In the genomic region with DNA sequence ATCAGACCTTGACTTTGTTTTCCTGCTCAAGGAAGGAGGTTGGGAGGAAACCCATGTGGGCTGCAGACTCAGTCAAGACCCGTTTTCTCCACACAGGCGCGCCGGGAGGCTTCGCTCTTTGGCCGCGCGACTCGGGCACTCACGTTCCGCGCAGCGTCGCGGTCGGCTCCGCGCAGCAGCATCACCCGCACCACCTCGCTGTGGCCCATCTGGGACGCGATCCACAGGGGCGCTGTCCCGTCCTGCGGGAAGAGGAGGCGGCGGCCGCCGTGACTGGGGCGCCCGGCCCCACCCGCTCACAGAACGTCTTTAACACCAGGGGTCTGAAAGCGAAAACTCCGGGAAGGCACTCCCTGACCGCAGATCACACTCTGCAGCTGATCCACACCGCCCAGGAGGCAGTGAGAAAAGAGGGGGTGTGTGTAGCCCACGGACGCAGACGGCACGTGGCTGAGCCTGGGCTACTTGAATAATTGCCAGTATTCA, we compare ENCODE assay signal across 8 cellular contexts. TPM values are rescaled to one million over a fixed set of nuclear protein-coding genes. Genes with fewer than 3 reads are reported as not detected.
DNase-seq lines count a peak whose midpoint lies in the region; ATAC-seq, FAIRE-seq and TF ChIP-seq lines count a peak whose summit lies in the region.

No MANE protein-coding gene starts in this region.

- peak; percentile 23 for DNase-seq in AG10803 (ENCODE audit: low read depth)
- DNase-seq in pancreas, result peak in 2 of 6 donors; percentile 46 to 63
- no peak for DNase-seq in T1000 (lab: John Stamatoyannopoulos, UW)
- DNase-seq in Karpas-422, result no peak
- no peak for DNase-seq in small intestine

- peak in 1 of 2 donors; percentile 11 for TF ChIP-seq POLR2A in gastroesophageal sphincter (IDR thresholded peaks at IDR 0.05)

- no peak for TF ChIP-seq CTCF in AG10803 (conservative IDR thresholded peaks at IDR 0.05; ENCODE audit: low read length)
- no peak for TF ChIP-seq CTCF in WI38 (IDR thresholded peaks at IDR 0.05; ENCODE audit: low read depth, low read length)
- TF ChIP-seq CTCF in gastroesophageal sphincter (IDR thresholded peaks at IDR 0.05), result peak in 3 of 4 experiments; percentile 0 to 27 (median 24)
- TF ChIP-seq CTCF in pancreas (IDR thresholded peaks at IDR 0.05), result no peak

- no peaks in the 10 kb centered on the region for H3K9me2 ChIP-seq in Karpas-422 (replicated peaks; ENCODE audit: insufficient read depth, low read length)

- FAIRE-seq in pancreas (lab: Jason Lieb, UNC) (no peak), small intestine (lab: Jason Lieb, UNC) (no peak)

- no peak overlapping the region for H3K4me2 ChIP-seq in Karpas-422 (ENCODE audit: low read depth, low read length, poor library complexity, severe bottlenecking)

- H3K4me3 ChIP-seq in AG10803 (ENCODE audit: low read length) (peak overlapping the region; percentile 56), WI38 (ENCODE audit: low read depth, low read length) (peak overlapping the region; percentile 45), gastroesophageal sphincter (peak overlapping the region; percentile 8 to 53), pancreas (peak overlapping the region in 3 of 4 donors; percentile 21 to 46 (median 35)), Karpas-422 (ENCODE audit: low read length) (no peak overlapping the region), small intestine (ENCODE audit: low read depth in 1 of 2, low read length in 2 of 2) (peak overlapping the region in 1 of 2 donors; percentile 41)

- H2AFZ ChIP-seq in Karpas-422 (ENCODE audit: low read length), result no peak overlapping the region

- intact Hi-C loops in pancreas (cut with DNase I), result no loop called here

- no peak overlapping the region for H3K9ac ChIP-seq in Karpas-422 (ENCODE audit: low read length)

- peak overlapping the region; percentile 36 to 96 (median 86) for H3K27ac ChIP-seq in gastroesophageal sphincter
- H3K27ac ChIP-seq in pancreas, result peak overlapping the region in 1 of 4 donors; percentile 17
- no peak overlapping the region for H3K27ac ChIP-seq in Karpas-422 (ENCODE audit: low read length)
- no peak overlapping the region for H3K27ac ChIP-seq in small intestine (ENCODE audit: low read depth in 1 of 2, low read length in 1 of 2)

- no peak for TF ChIP-seq EP300 in gastroesophageal sphincter (IDR thresholded peaks at IDR 0.05)

- no peaks in the 10 kb centered on the region for H3K36me3 ChIP-seq in gastroesophageal sphincter
- no peaks in the 10 kb centered on the region for H3K36me3 ChIP-seq in pancreas
- H3K36me3 ChIP-seq in Karpas-422 (ENCODE audit: insufficient read depth, low read length), result no peaks in the 10 kb centered on the region
- no peaks in the 10 kb centered on the region for H3K36me3 ChIP-seq in small intestine (ENCODE audit: control insufficient read depth in 2 of 2, insufficient read depth in 2 of 2, low read length in 2 of 2)

- H3K79me2 ChIP-seq in Karpas-422 (ENCODE audit: low read length), result no peaks in the 10 kb centered on the region

- H3K4me1 ChIP-seq in gastroesophageal sphincter (peaks cover 0 to 35% (median 11%) of the 10 kb centered on the region in 3 donors), pancreas (peaks cover 0 to 8% (median 0%) of the 10 kb centered on the region in 3 donors), Karpas-422 (ENCODE audit: low read length) (no peaks in the 10 kb centered on the region), small intestine (ENCODE audit: control insufficient read depth in 2 of 2, insufficient read depth in 1 of 2, low read depth in 1 of 2, low read length in 1 of 2) (peaks cover 0 to 3% of the 10 kb centered on the region in 2 donors)

- WGBS in gastroesophageal sphincter (ENCODE audit: low coverage in 1 of 2), 2 donors, result no CpG with 5 or more reads among the region's 41 CpGs
- WGBS in pancreas, 2 donors, result 2 to 7% methylated on average over 41 of the region's 41 CpGs
- WGBS in small intestine, 3 donors, result 0 to 2% (median 0%) methylated on average over 41 of the region's 41 CpGs

- H3K27me3 ChIP-seq in gastroesophageal sphincter, result no peaks in the 10 kb centered on the region
- H3K27me3 ChIP-seq in pancreas, result no peaks in the 10 kb centered on the region
- no peaks in the 10 kb centered on the region for H3K27me3 ChIP-seq in Karpas-422 (ENCODE audit: low read length)
- no peaks in the 10 kb centered on the region for H3K27me3 ChIP-seq in small intestine (ENCODE audit: control insufficient read depth in 2 of 2, insufficient read depth in 2 of 2, low read length in 2 of 2)

- H3K9me3 ChIP-seq in gastroesophageal sphincter (no peaks in the 10 kb centered on the region), pancreas (no peaks in the 10 kb centered on the region), Karpas-422 (ENCODE audit: low read length) (no peaks in the 10 kb centered on the region), small intestine (ENCODE audit: control insufficient read depth, low read depth) (no peaks in the 10 kb centered on the region)

- H4K20me1 ChIP-seq in Karpas-422 (ENCODE audit: insufficient read depth, low read depth, low read length), result no peaks in the 10 kb centered on the region

- ATAC-seq in GM19438 (IDR thresholded peaks at IDR 0.05; ENCODE audit: low read depth, unreplicated experiment) (peak; percentile 26), gastroesophageal sphincter (peak; percentile 75), pancreas (peak; percentile 57 to 70 (median 62))

RNA-seq across cellular contexts. Expression of a gene that starts 33.1 kb away (rescaled TPM):
- total RNA-seq in gastroesophageal sphincter (10 to 100 TPM; 35.6 to 63.2 (median 51.9) TPM), pancreas (10 to 100 TPM; 10.1 to 25.6 (median 11.5) TPM)
- polyA plus RNA-seq in pancreas (10 to 100 TPM in 1 of 2 donors, 1 to 10 TPM in 1; 6.2 to 10.6 TPM), small intestine (10 to 100 TPM in 2 of 3 donors, 1 to 10 TPM in 1; 8.7 to 24.9 (median 17.0) TPM)
- 31.1 and 63.4 TPM in 2 replicates for total RNA-seq in Karpas-422 (2014; rRNA removed; shearing (Covaris generic); ENCODE audit: low replicate concordance)

RNA-seq across cellular contexts. Expression of a gene that starts 43.3 kb away (rescaled TPM):
- 10 to 100 TPM in 2 of 4 donors, 1 to 10 TPM in 2; 3.5 to 19.3 (median 10.5) TPM for total RNA-seq in gastroesophageal sphincter
- 1 to 10 TPM in 1 of 6 donors, under 1 TPM in 5; 0.24 to 2.0 (median 0.49) TPM for total RNA-seq in pancreas
- polyA plus RNA-seq in pancreas, result 1 to 10 TPM; 1.7 to 2.0 TPM
- not detected in 2 replicates for total RNA-seq in Karpas-422 (2014; rRNA removed; shearing (Covaris generic); ENCODE audit: low replicate concordance)
- polyA plus RNA-seq in small intestine, result 1 to 10 TPM; 3.0 to 5.1 (median 3.5) TPM

Comparison
In these comparisons a context has a peak if more than half of its experiments do, and no peak if none do; other contexts are left out.
1. CTCF ChIP-seq: peak in gastroesophageal sphincter (3 of 4); none in AG10803 (single experiment), WI38 (single experiment) and pancreas (0 of 4).
2. H3K27ac ChIP-seq: peak in gastroesophageal sphincter (4 of 4); none in Karpas-422 (single experiment) and small intestine (0 of 2).
3. Peak in every context shown above with its lines, with median percentiles within 50 percentile points of each other: ATAC-seq.